In the genomic region with DNA sequence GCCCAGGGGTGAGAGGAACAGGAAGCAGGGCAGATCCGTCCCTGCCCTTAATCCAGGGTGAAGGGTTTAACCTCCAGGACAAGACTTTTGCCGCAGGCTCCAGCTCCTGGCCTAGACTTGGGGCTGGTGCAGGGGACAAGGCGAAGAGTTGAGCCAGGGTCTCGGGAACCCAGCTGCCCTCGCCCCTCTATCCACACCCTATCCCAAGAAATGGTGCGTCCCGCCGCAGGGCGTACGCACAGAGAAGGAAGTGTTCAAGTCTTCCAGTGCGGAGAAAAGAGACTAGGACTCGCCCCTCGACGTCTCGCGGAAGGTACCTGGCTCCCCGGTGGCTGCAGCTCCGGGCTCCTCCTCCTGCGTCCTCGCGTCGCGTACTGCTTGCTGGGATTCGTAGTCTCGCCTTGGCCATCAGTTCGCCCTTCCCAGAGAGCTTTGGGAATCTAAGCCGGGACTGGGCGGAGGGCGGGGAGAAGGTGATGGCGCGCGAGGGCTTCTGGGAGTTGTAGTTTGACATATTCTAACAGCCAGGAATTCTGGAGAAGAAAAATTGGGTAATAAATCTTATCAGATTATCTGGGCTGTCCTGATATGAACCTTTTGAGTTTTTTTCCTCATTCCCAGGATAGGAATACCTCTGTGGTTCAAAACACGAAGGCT, we compare ENCODE assay signal across 8 cellular contexts. TPM values are rescaled to one million over a fixed set of nuclear protein-coding genes. Genes with fewer than 3 reads are reported as not detected.
DNase-seq lines count a peak whose midpoint lies in the region; ATAC-seq and TF ChIP-seq lines count a peak whose summit lies in the region.

A gene with protein sequence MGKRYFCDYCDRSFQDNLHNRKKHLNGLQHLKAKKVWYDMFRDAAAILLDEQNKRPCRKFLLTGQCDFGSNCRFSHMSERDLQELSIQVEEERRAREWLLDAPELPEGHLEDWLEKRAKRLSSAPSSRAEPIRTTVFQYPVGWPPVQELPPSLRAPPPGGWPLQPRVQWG (minus strand): TSS at position 376 of the 657 bp plus-strand sequence. CDS start 18,463 bp downstream, outside the sequence.

- 0% methylated on average over 5 to 9 of the region's 33 CpGs for WGBS in esophagus squamous epithelium, 2 donors

- H3K36me3 Mint-ChIP-seq in activated T-helper 1 cell treated with anti-CD3 and anti-CD28 coated beads, Interleukin-12 subunit alpha, Interleukin-12 subunit beta, Interleukin-2, Interleukin-4 antibody, amounts not matched to agents 30 ng/mL and 10 ng/mL and 1 ng/mL, durations not matched to agents 14 hours and 24 hours and 36 hours (ENCODE audit: low read depth): peaks cover 20% of the 10 kb centered on the region

- peak in 3 of 4 donors; percentile 43 to 54 (median 44) for TF ChIP-seq POLR2A in esophagus squamous epithelium (IDR thresholded peaks at IDR 0.05)

- no peaks in the 10 kb centered on the region for H3K27me3 Mint-ChIP-seq in activated T-helper 1 cell treated with anti-CD3 and anti-CD28 coated beads, Interleukin-12 subunit alpha, Interleukin-12 subunit beta, Interleukin-2, Interleukin-4 antibody, amounts not matched to agents 30 ng/mL and 10 ng/mL and 1 ng/mL, durations not matched to agents 14 hours and 24 hours and 36 hours (ENCODE audit: insufficient read depth)

- peak within 1 kb of the TSS; percentile 67 to 98 (median 77) for H3K4me3 ChIP-seq in esophagus squamous epithelium

- peaks cover 6 to 29% (median 9%) of the 10 kb centered on the region in 3 donors for H3K36me3 ChIP-seq in esophagus squamous epithelium

- H3K9me3 ChIP-seq in esophagus squamous epithelium: no peaks in the 10 kb centered on the region

- peak within 1 kb of the TSS; percentile 88 for H3K27ac Mint-ChIP-seq in activated T-helper 1 cell treated with anti-CD3 and anti-CD28 coated beads, Interleukin-12 subunit alpha, Interleukin-12 subunit beta, Interleukin-2, Interleukin-4 antibody, amounts not matched to agents 30 ng/mL and 10 ng/mL and 1 ng/mL, durations not matched to agents 14 hours and 24 hours and 36 hours

- DNase-seq in DMS79 (lab: John Stamatoyannopoulos, UW) (peak; percentile 88), Kasumi-1 (lab: John Stamatoyannopoulos, UW) (peak; percentile 98), RPMI7951 (ENCODE audit: low read depth) (peak; percentile 93), esophagus squamous epithelium (lab: John Stamatoyannopoulos, UW) (peak; percentile 80), myocyte (ENCODE audit: low read depth) (peak; percentile 98)
- DNase-seq in activated T-helper 1 cell treated with anti-CD3 and anti-CD28 coated beads, Interleukin-12 subunit alpha, Interleukin-12 subunit beta, Interleukin-2, Interleukin-4 antibody, amounts not matched to agents 30 ng/mL and 10 ng/mL and 1 ng/mL, durations not matched to agents 14 hours and 24 hours and 36 hours (ENCODE audit: low spot score): peak; percentile 90
- DNase-seq in stimulated activated CD8-positive, alpha-beta memory T cell treated with anti-CD3 and anti-CD28 coated beads, Interleukin-7, amount 100 ng/mL, for 48 hours (ENCODE audit: extremely low read depth in 1 of 2, low read depth in 1 of 2): peak; percentile 73 to 92

- intact Hi-C loops in activated T-helper 1 cell treated with anti-CD3 and anti-CD28 coated beads, Interleukin-12 subunit alpha, Interleukin-12 subunit beta, Interleukin-2, Interleukin-4 antibody, amounts not matched to agents 30 ng/mL and 10 ng/mL and 1 ng/mL, durations not matched to agents 14 hours and 24 hours and 36 hours (cut with micrococcal nuclease): loop anchor here (1.0 to 5.0 kb wide), 11 partner anchors 72 to 826 kb away; a partner anchor contains a TSS
- intact Hi-C loops in esophagus squamous epithelium (cut with DNase I): no loop called here

- H3K4me1 ChIP-seq in esophagus squamous epithelium: peaks cover 21 to 34% (median 24%) of the 10 kb centered on the region in 3 donors

- no peak for TF ChIP-seq CTCF in esophagus squamous epithelium (IDR thresholded peaks at IDR 0.05)

- no peaks in the 10 kb centered on the region for H3K27me3 ChIP-seq in esophagus squamous epithelium

- no peaks in the 10 kb centered on the region for H3K9me3 Mint-ChIP-seq in activated T-helper 1 cell treated with anti-CD3 and anti-CD28 coated beads, Interleukin-12 subunit alpha, Interleukin-12 subunit beta, Interleukin-2, Interleukin-4 antibody, amounts not matched to agents 30 ng/mL and 10 ng/mL and 1 ng/mL, durations not matched to agents 14 hours and 24 hours and 36 hours

- ATAC-seq in GM21825 (IDR thresholded peaks at IDR 0.05; ENCODE audit: unreplicated experiment): peak; percentile 77

- peaks cover 40% of the 10 kb centered on the region for H3K4me1 Mint-ChIP-seq in activated T-helper 1 cell treated with anti-CD3 and anti-CD28 coated beads, Interleukin-12 subunit alpha, Interleukin-12 subunit beta, Interleukin-2, Interleukin-4 antibody, amounts not matched to agents 30 ng/mL and 10 ng/mL and 1 ng/mL, durations not matched to agents 14 hours and 24 hours and 36 hours (ENCODE audit: low read depth)

- H3K4me3 Mint-ChIP-seq in activated T-helper 1 cell treated with anti-CD3 and anti-CD28 coated beads, Interleukin-12 subunit alpha, Interleukin-12 subunit beta, Interleukin-2, Interleukin-4 antibody, amounts not matched to agents 30 ng/mL and 10 ng/mL and 1 ng/mL, durations not matched to agents 14 hours and 24 hours and 36 hours: peak within 1 kb of the TSS; percentile 98

- H3K27ac ChIP-seq in esophagus squamous epithelium: peak within 1 kb of the TSS; percentile 89 to 96 (median 92)

RNA-seq across cellular contexts. Expression of the gene that starts here (rescaled TPM):
- 34.1 and 41.4 TPM in 2 replicates for total RNA-seq in RPMI7951 (2014; rRNA removed; shearing (Covaris generic))
- 28.4 and 28.5 TPM in 2 replicates for total RNA-seq in activated T-helper 1 cell treated with anti-CD3 and anti-CD28 coated beads, Interleukin-12 subunit alpha, Interleukin-12 subunit beta, Interleukin-2, Interleukin-4 antibody, amounts not matched to agents 30 ng/mL and 10 ng/mL and 1 ng/mL, durations not matched to agents 14 hours and 24 hours and 36 hours
- 10 to 100 TPM; 10.1 to 43.8 (median 18.1) TPM for total RNA-seq in esophagus squamous epithelium
- total RNA-seq in myocyte: 37.8 and 44.5 TPM in 2 replicates
- polyA plus RNA-seq in myocyte (2012): 36.6 TPM

Comparison
In these comparisons a context has a peak if more than half of its experiments do, and no peak if none do; other contexts are left out.
1. Peak in every context shown above with its lines: DNase-seq, ATAC-seq, H3K4me3 ChIP-seq and H3K27ac ChIP-seq.